ENCODE assay signal across 13 cellular contexts in genomic region chr5:88940712-88941111, GRCh38. TPM values are rescaled to one million over a fixed set of nuclear protein-coding genes. Genes with fewer than 3 reads are reported as not detected.
DNase-seq lines count a peak whose midpoint lies in the region; ATAC-seq and TF ChIP-seq lines count a peak whose summit lies in the region.
"Had no signal": no experiment of that assay in that cellular context is flagged by ENCODE, and none has a peak within 500 bp of the region (broad histone marks: within the 10 kb centered on the region; RNA-seq: fewer than 3 reads in every experiment).

No MANE protein-coding gene starts in this region.

- no peak overlapping the region for H3K27ac Mint-ChIP-seq in type B pancreatic cell
- H3K27ac Mint-ChIP-seq: activated CD8-positive, alpha-beta memory T cell treated with anti-CD3 and anti-CD28 coated beads, Interleukin-2, amount 10 ng/mL, durations not matched to agents 7 days and 5 days; T-helper 2 cell treated with Interferon-gamma antibody and Interleukin-4, amounts not matched to agents 5 μg/mL and 100 μg/mL, for 36 hours had no signal

- H3K27me3 Mint-ChIP-seq in type B pancreatic cell = peaks cover 20% of the 10 kb centered on the region
- H3K27me3 Mint-ChIP-seq: activated CD8-positive, alpha-beta memory T cell treated with anti-CD3 and anti-CD28 coated beads, Interleukin-2, amount 10 ng/mL, durations not matched to agents 7 days and 5 days had no signal

- no peak for TF ChIP-seq CTCF in thyroid gland (IDR thresholded peaks at IDR 0.05)
- no peak for TF ChIP-seq CTCF in type B pancreatic cell (conservative IDR thresholded peaks at IDR 0.05)
- TF ChIP-seq CTCF in lower lobe of right lung (IDR thresholded peaks at IDR 0.05) = no peak

- H3K9me3 Mint-ChIP-seq in type B pancreatic cell = no peaks in the 10 kb centered on the region
- H3K9me3 Mint-ChIP-seq: neural crest cell; T-helper 2 cell treated with Interferon-gamma antibody and Interleukin-4, amounts not matched to agents 5 μg/mL and 100 μg/mL, for 36 hours had no signal

- WGBS in thyroid gland, 2 donors = 87 to 91% methylated on average over 1 of the region's 1 CpG

- H3K27me3 ChIP-seq in thyroid gland (no peaks in the 10 kb centered on the region), lower lobe of right lung (ENCODE audit: low read depth) (no peaks in the 10 kb centered on the region)

- H3K9me3 ChIP-seq in thyroid gland = no peaks in the 10 kb centered on the region
- H3K9me3 ChIP-seq in lower lobe of right lung = no peaks in the 10 kb centered on the region

- no peak overlapping the region for H3K4me3 Mint-ChIP-seq in type B pancreatic cell
- H3K4me3 Mint-ChIP-seq: activated CD8-positive, alpha-beta memory T cell treated with anti-CD3 and anti-CD28 coated beads, Interleukin-2, amount 10 ng/mL, durations not matched to agents 7 days and 5 days; neural crest cell; T-helper 2 cell treated with Interferon-gamma antibody and Interleukin-4, amounts not matched to agents 5 μg/mL and 100 μg/mL, for 36 hours had no signal

- H3K4me1 ChIP-seq in thyroid gland (peaks cover 21 to 22% of the 10 kb centered on the region in 2 donors), lower lobe of right lung (peaks cover 6% of the 10 kb centered on the region)

- no peak overlapping the region for H3K4me3 ChIP-seq in thyroid gland (replicated peaks in 1 of 3)
- H3K4me3 ChIP-seq in lower lobe of right lung = no peak overlapping the region

- H3K36me3 ChIP-seq in thyroid gland (no peaks in the 10 kb centered on the region), lower lobe of right lung (no peaks in the 10 kb centered on the region)

- H3K27ac ChIP-seq in thyroid gland (peak overlapping the region in 2 of 3 donors; percentile 87 to 92), lower lobe of right lung (no peak overlapping the region)

- H3K4me1 Mint-ChIP-seq in type B pancreatic cell (ENCODE audit: unreplicated experiment) = no peaks in the 10 kb centered on the region
- H3K4me1 Mint-ChIP-seq: activated CD8-positive, alpha-beta memory T cell treated with anti-CD3 and anti-CD28 coated beads, Interleukin-2, amount 10 ng/mL, durations not matched to agents 7 days and 5 days had no signal

- intact Hi-C loops in thyroid gland (cut with DNase I) (no loop called here), lower lobe of right lung (cut with DNase I) (no loop called here)

- ATAC-seq in GM19023 (IDR thresholded peaks at IDR 0.05; ENCODE audit: unreplicated experiment) (peak; percentile 93), HG02588 (IDR thresholded peaks at IDR 0.05; ENCODE audit: unreplicated experiment) (peak; percentile 93), HG03460 (IDR thresholded peaks at IDR 0.05; ENCODE audit: unreplicated experiment) (peak; percentile 90), lower lobe of right lung (no peak)
- ATAC-seq: activated CD8-positive, alpha-beta memory T cell treated with anti-CD3 and anti-CD28 coated beads, Interleukin-2, amount 10 ng/mL, durations not matched to agents 7 days and 5 days; stimulated activated naive CD8-positive, alpha-beta T cell treated with anti-CD3 and anti-CD28 coated beads, Interleukin-15, Interleukin-2, amounts not matched to agents 100 U/mL and 50 U/mL, for 24 hours had no signal

- no peaks in the 10 kb centered on the region for H3K36me3 Mint-ChIP-seq in type B pancreatic cell
- H3K36me3 Mint-ChIP-seq: activated CD8-positive, alpha-beta memory T cell treated with anti-CD3 and anti-CD28 coated beads, Interleukin-2, amount 10 ng/mL, durations not matched to agents 7 days and 5 days had no signal

- TF ChIP-seq POLR2A in thyroid gland (IDR thresholded peaks at IDR 0.05) = no peak

- DNase-seq in thyroid gland (no peak), type B pancreatic cell (ENCODE audit: extremely low spot score, unreplicated experiment) (no peak), lower lobe of right lung (no peak), GDM1 (lab: John Stamatoyannopoulos, UW) (no peak)
- DNase-seq: activated CD8-positive, alpha-beta memory T cell treated with anti-CD3 and anti-CD28 coated beads, Interleukin-2, amount 10 ng/mL, durations not matched to agents 7 days and 5 days; DND-41; NCI-H187; stimulated activated naive CD8-positive, alpha-beta T cell treated with anti-CD3 and anti-CD28 coated beads, Interleukin-15, Interleukin-2, amounts not matched to agents 100 U/mL and 50 U/mL, for 24 hours had no signal

RNA-seq across cellular contexts. Expression of gene MEF2C, which starts 57.7 kb away (rescaled TPM):
- total RNA-seq in thyroid gland (10 to 100 TPM; 51.0 to 78.6 (median 65.7) TPM), type B pancreatic cell (ENCODE audit: low replicate concordance) (3.5 and 12.0 TPM in 2 replicates), lower lobe of right lung (42.0 TPM)

Comparison
In these comparisons a context has a peak if more than half of its experiments do, and no peak if none do; other contexts are left out.
1. ATAC-seq: peak in GM19023 (single experiment), HG02588 (single experiment) and HG03460 (single experiment); none in lower lobe of right lung (0 of 2).